ENCODE assay signal across 8 cellular contexts in the genomic region with DNA sequence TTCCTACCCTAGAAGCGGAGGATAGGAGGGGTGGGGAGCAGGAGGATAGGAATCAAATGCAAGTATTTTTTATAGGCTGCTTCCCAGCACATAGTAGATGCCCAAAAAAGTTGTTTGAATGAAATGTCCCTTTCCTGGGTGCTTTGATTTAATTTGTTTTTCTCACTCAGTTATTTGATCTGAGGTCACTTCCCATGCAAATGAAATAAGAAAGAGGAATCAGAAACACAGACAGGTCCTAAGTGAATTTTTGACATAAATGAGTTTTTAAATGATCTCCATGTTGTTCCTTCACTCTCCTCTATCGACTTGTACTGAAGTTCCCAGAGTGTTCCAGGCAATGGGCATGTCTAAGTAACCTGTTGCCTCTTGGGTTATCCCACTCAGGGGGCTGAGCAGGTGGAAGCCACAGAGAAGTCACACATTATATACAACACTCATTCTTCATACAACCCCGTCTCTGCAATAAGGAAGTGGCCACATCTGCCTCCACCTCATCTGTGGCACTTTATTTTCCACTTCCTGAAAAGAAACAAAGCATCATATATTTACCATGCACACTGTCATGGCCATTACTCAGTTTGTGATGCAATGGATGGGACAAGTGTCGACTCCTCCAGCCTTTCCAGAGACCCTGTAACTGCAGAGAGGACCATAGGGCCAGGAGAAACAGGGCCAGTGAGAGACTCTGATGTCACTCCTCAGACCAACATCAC.
DNase-seq lines count a peak whose midpoint lies in the region; ATAC-seq and TF ChIP-seq lines count a peak whose summit lies in the region.

No MANE protein-coding gene starts in this region.

- H3K4me3 ChIP-seq in MM.1S (ENCODE audit: low read length) = no peak overlapping the region

- H3K9me2 ChIP-seq in MM.1S (replicated peaks; ENCODE audit: insufficient read depth, low read length) = no peaks in the 10 kb centered on the region

- no peak for TF ChIP-seq CTCF in MM.1S (IDR thresholded peaks at IDR 0.05; ENCODE audit: low read length)

- peak; percentile 55 for ATAC-seq in GM18517 (IDR thresholded peaks at IDR 0.05; ENCODE audit: unreplicated experiment)
- ATAC-seq in HG02678 (IDR thresholded peaks at IDR 0.05; ENCODE audit: unreplicated experiment) = peak; percentile 76
- ATAC-seq in GM21528 (IDR thresholded peaks at IDR 0.05; ENCODE audit: low FRiP score, unreplicated experiment) = no peak

- DNase-seq in NCI-H69 (lab: John Stamatoyannopoulos, UW) (peak; percentile 43), germinal center (ENCODE audit: low spot score) (peak; percentile 57), NCI-H510A treated with DMSO at 0.1 percent for 48 hours (lab: John Stamatoyannopoulos, UW) (no peak), NCI-H748 treated with DMSO at 0.1 percent for 48 hours (lab: John Stamatoyannopoulos, UW) (no peak), MM.1S (no peak)

- H3K36me3 ChIP-seq in MM.1S (replicated peaks; ENCODE audit: insufficient read depth, low read length) = no peaks in the 10 kb centered on the region

- H3K9me3 ChIP-seq in MM.1S (replicated peaks; ENCODE audit: insufficient read depth, low read length) = no peaks in the 10 kb centered on the region

- H4K20me1 ChIP-seq in MM.1S (ENCODE audit: insufficient read depth, low read length) = no peaks in the 10 kb centered on the region

- H3K9ac ChIP-seq in MM.1S (ENCODE audit: low read length) = no peak overlapping the region

- no peak overlapping the region for H3K4me2 ChIP-seq in MM.1S (ENCODE audit: low read depth, low read length)

- no peak overlapping the region for H2AFZ ChIP-seq in MM.1S (ENCODE audit: low read length)

- H3K4me1 ChIP-seq in MM.1S (ENCODE audit: low read length) = no peaks in the 10 kb centered on the region

- no peaks in the 10 kb centered on the region for H3F3A ChIP-seq in MM.1S (ENCODE audit: insufficient read depth, low read length)

- H3K79me2 ChIP-seq in MM.1S (ENCODE audit: low read length) = no peaks in the 10 kb centered on the region

- no peaks in the 10 kb centered on the region for H3K27me3 ChIP-seq in MM.1S (replicated peaks; ENCODE audit: insufficient read depth, low read length)

- H3K27ac ChIP-seq in MM.1S (ENCODE audit: low read length) = no peak overlapping the region

Comparison
In these comparisons a context has a peak if more than half of its experiments do, and no peak if none do; other contexts are left out.
1. DNase-seq: peak in NCI-H69 (single experiment) and germinal center (single experiment); none in NCI-H510A treated with DMSO at 0.1 percent for 48 hours (single experiment), NCI-H748 treated with DMSO at 0.1 percent for 48 hours (single experiment) and MM.1S (single experiment).